ENCODE assay signal across 8 cellular contexts in genomic region chr2:30706534-30707303, GRCh38.
A peak's percentile ranks its signal among the peaks of the same experiment; 100 is the strongest.
DNase-seq lines count a peak whose midpoint lies in the region; ATAC-seq and TF ChIP-seq lines count a peak whose summit lies in the region.

No MANE protein-coding gene starts in this region.

- WGBS in testis, 2 donors = 55 to 64% methylated on average over 7 to 12 of the region's 12 CpGs

- H3K36me3 ChIP-seq in Peyer's patch = no peaks in the 10 kb centered on the region
- no peaks in the 10 kb centered on the region for H3K36me3 ChIP-seq in testis (ENCODE audit: low read depth, missing control alignments)

- H3K4me1 ChIP-seq in Peyer's patch = no peaks in the 10 kb centered on the region
- H3K4me1 ChIP-seq in testis = no peaks in the 10 kb centered on the region

- H3K9me3 ChIP-seq in Peyer's patch (peaks cover 0 to 9% (median 0%) of the 10 kb centered on the region in 4 donors), testis (no peaks in the 10 kb centered on the region)

- TF ChIP-seq CTCF in Peyer's patch (IDR thresholded peaks at IDR 0.05) = peak; percentile 39 to 81 (median 79)
- TF ChIP-seq CTCF in fibroblast of the aortic adventitia (IDR thresholded peaks at IDR 0.05; ENCODE audit: insufficient read depth, low read length) = peak; percentile 87
- TF ChIP-seq CTCF in testis (IDR thresholded peaks at IDR 0.05) = peak; percentile 36 to 66 (median 44)

- in situ Hi-C loops in G401 (cut with HindIII; ENCODE audit: low sequenced_read_pairs) = no loop called here
- in situ Hi-C loops in KBM-7 (cut with MboI; ENCODE audit: low pct_unique_long_range_greater_than_20kb, low sequenced_read_pairs) = loop anchor here (10.0 kb wide), 1 partner anchor 458 kb away; no protein-coding TSS in a partner anchor

- no peak for TF ChIP-seq POLR2A in Peyer's patch (IDR thresholded peaks at IDR 0.05)
- no peak for TF ChIP-seq POLR2A in testis (IDR thresholded peaks at IDR 0.05)

- H3K27ac ChIP-seq in Peyer's patch = no peak overlapping the region
- no peak overlapping the region for H3K27ac ChIP-seq in testis

- intact Hi-C loops in testis (cut with DNase I; ENCODE audit: low total_unique reads) = loop anchor here (10.0 kb wide), 3 partner anchors 472 to 532 kb away; partner anchors contain the start of gene LBH

- peak; percentile 62 for DNase-seq in G401 (ENCODE audit: low spot score)
- peak; percentile 68 for DNase-seq in KBM-7
- DNase-seq in Peyer's patch = peak in 2 of 3 donors; percentile 70 to 88
- peak; percentile 81 to 83 for DNase-seq in activated T-cell treated with anti-CD3 and anti-CD28 coated beads, Interleukin-2, amount 50 U/mL, for 48 hours
- DNase-seq in fibroblast of the aortic adventitia (ENCODE audit: low read depth) = peak; percentile 63
- DNase-seq in nucleus accumbens (lab: John Stamatoyannopoulos, UW) = peak in 39 of 56 donors; percentile 5 to 77 (median 32)
- peak; percentile 73 for DNase-seq in testis

- H3K27me3 ChIP-seq in Peyer's patch (no peaks in the 10 kb centered on the region), testis (no peaks in the 10 kb centered on the region)

- no peak for ATAC-seq in GM21515 (IDR thresholded peaks at IDR 0.05; ENCODE audit: unreplicated experiment)

- H3K4me3 ChIP-seq in Peyer's patch (no peak overlapping the region), fibroblast of the aortic adventitia (ENCODE audit: low read depth, low read length) (no peak overlapping the region), testis (no peak overlapping the region)

Comparison
In these comparisons a context has a peak if more than half of its experiments do, and no peak if none do; other contexts are left out.
1. DNase-seq: peak in every context shown above with its lines; median percentile 82 in activated T-cell treated with anti-CD3 and anti-CD28 coated beads, Interleukin-2, amount 50 U/mL, for 48 hours; 79 in Peyer's patch; 73 in testis; 68 in KBM-7; 63 in fibroblast of the aortic adventitia; 62 in G401; 32 in nucleus accumbens.